9 cellular contexts compared by ENCODE assay signal in the genomic region with DNA sequence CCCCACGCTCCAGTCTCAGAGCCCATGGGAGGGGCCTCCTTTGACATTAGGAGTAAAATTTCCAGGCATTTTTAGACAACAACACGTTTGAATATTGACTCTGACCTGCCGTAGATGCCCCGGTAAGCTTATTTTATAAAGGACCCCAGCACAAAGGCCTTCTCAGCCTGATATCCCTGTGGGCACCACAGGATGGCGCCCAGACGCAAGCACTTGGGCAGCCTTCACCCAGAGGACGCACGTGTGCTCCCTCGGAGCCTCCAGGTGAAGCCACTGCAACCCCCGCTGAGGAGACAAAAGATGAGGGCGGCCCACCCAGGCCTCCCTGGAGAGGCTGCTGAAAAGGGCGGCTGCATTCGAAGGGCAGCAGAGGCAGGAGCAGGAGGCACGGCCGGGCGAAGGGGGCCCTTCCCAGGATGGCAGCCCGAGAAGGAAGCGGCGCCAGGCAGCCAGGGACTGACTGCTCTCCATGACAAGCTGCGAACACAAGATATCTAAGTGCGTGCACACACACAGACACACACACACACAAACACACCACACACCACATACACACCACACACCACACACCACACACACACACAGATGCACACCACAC. TPM values are rescaled to one million over a fixed set of nuclear protein-coding genes. Genes with fewer than 3 reads are reported as not detected.
DNase-seq lines count a peak whose midpoint lies in the region; ATAC-seq and TF ChIP-seq lines count a peak whose summit lies in the region.
"Had no signal": no experiment of that assay in that cellular context is flagged by ENCODE, and none has a peak within 500 bp of the region (broad histone marks: within the 10 kb centered on the region; RNA-seq: fewer than 3 reads in every experiment).

No MANE protein-coding gene starts in this region.

- H3K27ac Mint-ChIP-seq in CD4-positive, CD25-positive, alpha-beta regulatory T cell = no peak overlapping the region

- H3K4me1 Mint-ChIP-seq in CD4-positive, CD25-positive, alpha-beta regulatory T cell = peaks cover 0 to 6% (median 0%) of the 10 kb centered on the region in 4 donors

- no peaks in the 10 kb centered on the region for H3K36me3 Mint-ChIP-seq in CD4-positive, CD25-positive, alpha-beta regulatory T cell

- no peaks in the 10 kb centered on the region for H3K36me3 ChIP-seq in CD4-positive, CD25-positive, alpha-beta regulatory T cell (ENCODE audit: control insufficient read depth, insufficient read depth, low read length)
- no peaks in the 10 kb centered on the region for H3K36me3 ChIP-seq in lung (ENCODE audit: control insufficient read depth in 2 of 2, insufficient read depth in 2 of 2, low read length in 2 of 2)
- no peaks in the 10 kb centered on the region for H3K36me3 ChIP-seq in suprapubic skin

- TF ChIP-seq EP300 in suprapubic skin (IDR thresholded peaks at IDR 0.05) = no peak

- no peak overlapping the region for H3K27ac ChIP-seq in CD4-positive, CD25-positive, alpha-beta regulatory T cell (ENCODE audit: insufficient read depth, low read length, poor library complexity, severe bottlenecking)
- H3K27ac ChIP-seq in lung (ENCODE audit: low read depth in 1 of 2, low read length in 1 of 2) (no peak overlapping the region), suprapubic skin (no peak overlapping the region)

- no peaks in the 10 kb centered on the region for H3K9me3 Mint-ChIP-seq in CD4-positive, CD25-positive, alpha-beta regulatory T cell

- in situ Hi-C loops in astrocyte of the cerebellum (cut with HindIII; ENCODE audit: low sequenced_read_pairs) = no loop called here

- 10 to 22% methylated on average over 21 of the region's 21 CpGs for WGBS in lung, 2 donors
- WGBS in suprapubic skin = 30% methylated on average over 8 of the region's 21 CpGs

- ATAC-seq in CD4-positive, CD25-positive, alpha-beta regulatory T cell (ENCODE audit: low read depth in 2 of 2) = peak; percentile 50 to 75
- ATAC-seq in lung (ENCODE audit: insufficient read depth, low FRiP score) (no peak), HG02642 (IDR thresholded peaks at IDR 0.05; ENCODE audit: poor library complexity, unreplicated experiment) (no peak)

- TF ChIP-seq POLR2A in suprapubic skin (IDR thresholded peaks at IDR 0.05) = no peak

- H3K4me3 ChIP-seq in CD4-positive, CD25-positive, alpha-beta regulatory T cell (ENCODE audit: low read depth, low read length) = no peak overlapping the region
- no peak overlapping the region for H3K4me3 ChIP-seq in astrocyte of the cerebellum (ENCODE audit: low read depth, low read length)
- H3K4me3 ChIP-seq in lung = no peak overlapping the region
- no peak overlapping the region for H3K4me3 ChIP-seq in suprapubic skin

- TF ChIP-seq CTCF in astrocyte of the cerebellum (IDR thresholded peaks at IDR 0.05; ENCODE audit: low read depth, low read length, missing control alignments) (peak; percentile 52), lung (IDR thresholded peaks at IDR 0.05; ENCODE audit: control extremely low read depth, extremely low read depth) (peak; percentile 7), suprapubic skin (IDR thresholded peaks at IDR 0.05) (peak; percentile 9 to 63)

- H3K9me3 ChIP-seq in CD4-positive, CD25-positive, alpha-beta regulatory T cell (ENCODE audit: control insufficient read depth in 2 of 2, low read length in 2 of 2) = no peaks in the 10 kb centered on the region
- H3K9me3 ChIP-seq in lung (ENCODE audit: control insufficient read depth in 2 of 2, insufficient read depth in 1 of 2, low read length in 1 of 2) (peaks cover 0 to 2% of the 10 kb centered on the region in 2 donors), suprapubic skin (no peaks in the 10 kb centered on the region)

- POLR2A ChIA-PET in HEK293T (lab: Yijun Ruan, JAX) = no interaction called here

- H3K27me3 ChIP-seq in CD4-positive, CD25-positive, alpha-beta regulatory T cell (ENCODE audit: control insufficient read depth, insufficient read depth, low read length) = no peaks in the 10 kb centered on the region
- peaks cover 4% of the 10 kb centered on the region for H3K27me3 ChIP-seq in lung (ENCODE audit: control insufficient read depth, insufficient read depth)
- peaks cover 65% of the 10 kb centered on the region for H3K27me3 ChIP-seq in suprapubic skin

- no peaks in the 10 kb centered on the region for H3K27me3 Mint-ChIP-seq in CD4-positive, CD25-positive, alpha-beta regulatory T cell

- peak in 2 of 3 donors; percentile 42 to 58 for DNase-seq in CD4-positive, CD25-positive, alpha-beta regulatory T cell
- peak; percentile 59 for DNase-seq in HEK293T (ENCODE audit: extremely low spot score)
- DNase-seq in SK-N-DZ (ENCODE audit: low spot score) = peak; percentile 83
- DNase-seq in astrocyte of the cerebellum (ENCODE audit: low read depth) = no peak
- DNase-seq in lung (ENCODE audit: low spot score) = no peak
- DNase-seq in suprapubic skin (ENCODE audit: low spot score in 2 of 2) = no peak
- no peak for DNase-seq in C1 segment of cervical spinal cord (lab: John Stamatoyannopoulos, UW)

- H3K4me1 ChIP-seq in CD4-positive, CD25-positive, alpha-beta regulatory T cell (ENCODE audit: control insufficient read depth, insufficient read depth, low read length, poor library complexity, severe bottlenecking) = no peaks in the 10 kb centered on the region
- H3K4me1 ChIP-seq in lung (ENCODE audit: control insufficient read depth in 2 of 2, insufficient read depth in 2 of 2, low read length in 2 of 2) = no peaks in the 10 kb centered on the region
- H3K4me1 ChIP-seq in suprapubic skin = peaks cover 14% of the 10 kb centered on the region

- no peak overlapping the region for H3K4me3 Mint-ChIP-seq in CD4-positive, CD25-positive, alpha-beta regulatory T cell

- CTCF ChIA-PET in HEK293T (lab: Yijun Ruan, JAX) = interaction anchor here (0.6 to 2.6 kb wide), 4 partner anchors 118 to 346 kb away, joined by 3 to 16 read pairs (median 6); no protein-coding TSS in a partner anchor

TF ChIP-seq in HEK293T, 16 proteins besides CTCF, POLR2A, EP300 and RAD21:
- no peak for TF ChIP-seq HDGF (IDR thresholded peaks at IDR 0.05; ENCODE audit: borderline replicate concordance)
- peak; percentile 65 for TF ChIP-seq L3MBTL2 (conservative IDR thresholded peaks at IDR 0.05)
- no peak for TF ChIP-seq ARNT (IDR thresholded peaks at IDR 0.05)
TF ChIP-seq in HEK293T: peak in this region for 1.

RNA-seq across cellular contexts. Expression of gene TH, which starts 15.2 kb away (rescaled TPM):
- total RNA-seq in CD4-positive, CD25-positive, alpha-beta regulatory T cell = not detected
- polyA plus RNA-seq in CD4-positive, CD25-positive, alpha-beta regulatory T cell = not detected
- polyA plus RNA-seq in SK-N-DZ (2014; cell fraction: cytosol; rRNA removed) = 21.2 and 31.3 TPM in 2 replicates
- polyA plus RNA-seq in SK-N-DZ (2014; cell fraction: nucleus; rRNA removed) = 164 and 174 TPM in 2 replicates
- total RNA-seq in lung (under 1 TPM in 1 of 2 donors, not detected in 1; 0.31 TPM), suprapubic skin (1 to 10 TPM in 1 of 4 donors, under 1 TPM in 1, not detected in 2; 0.34 to 1.0 TPM)
- under 1 TPM in 1 of 2 donors, not detected in 1; 0.14 TPM for polyA plus RNA-seq in lung
- total RNA-seq: myocyte had no signal

RNA-seq across cellular contexts. Expression of gene INS, which starts 25.8 kb away (rescaled TPM):
- not detected for total RNA-seq in CD4-positive, CD25-positive, alpha-beta regulatory T cell
- not detected for polyA plus RNA-seq in CD4-positive, CD25-positive, alpha-beta regulatory T cell
- polyA plus RNA-seq in SK-N-DZ (2014; cell fraction: cytosol; rRNA removed) = not detected in 2 replicates
- 4.0 TPM in 1 of 2 replicates, not detected in the other for polyA plus RNA-seq in SK-N-DZ (2014; cell fraction: nucleus; rRNA removed)
- total RNA-seq in lung (not detected), suprapubic skin (not detected)
- polyA plus RNA-seq in lung = 1 to 10 TPM; 1.2 to 3.3 TPM
- total RNA-seq: myocyte had no signal

RNA-seq across cellular contexts. Expression of gene IGF2, which starts 47.6 kb away (rescaled TPM):
- 0.07 TPM for total RNA-seq in CD4-positive, CD25-positive, alpha-beta regulatory T cell
- polyA plus RNA-seq in CD4-positive, CD25-positive, alpha-beta regulatory T cell = not detected
- polyA plus RNA-seq in SK-N-DZ (2014; cell fraction: cytosol; rRNA removed) = 0.29 and 0.32 TPM in 2 replicates
- polyA plus RNA-seq in SK-N-DZ (2014; cell fraction: nucleus; rRNA removed) = 0.14 TPM in 1 of 2 replicates, not detected in the other
- 10 to 100 TPM; 23.5 to 87.7 TPM for total RNA-seq in lung
- 1 to 10 TPM; 2.9 to 7.8 TPM for polyA plus RNA-seq in lung
- 1 to 10 TPM; 3.2 to 9.7 (median 5.6) TPM for total RNA-seq in suprapubic skin

Comparison
In these comparisons a context has a peak if more than half of its experiments do, and no peak if none do; other contexts are left out.
1. ATAC-seq: peak in CD4-positive, CD25-positive, alpha-beta regulatory T cell (2 of 2); none in lung (single experiment) and HG02642 (single experiment).
2. DNase-seq: peak in CD4-positive, CD25-positive, alpha-beta regulatory T cell (2 of 3), HEK293T (single experiment) and SK-N-DZ (single experiment); none in astrocyte of the cerebellum (single experiment), lung (single experiment), suprapubic skin (0 of 2) and C1 segment of cervical spinal cord (0 of 14).
3. Peak in every context shown above with its lines, with median percentiles within 50 percentile points of each other: CTCF ChIP-seq.